ENCODE assay signal across 19 cellular contexts in the genomic region with DNA sequence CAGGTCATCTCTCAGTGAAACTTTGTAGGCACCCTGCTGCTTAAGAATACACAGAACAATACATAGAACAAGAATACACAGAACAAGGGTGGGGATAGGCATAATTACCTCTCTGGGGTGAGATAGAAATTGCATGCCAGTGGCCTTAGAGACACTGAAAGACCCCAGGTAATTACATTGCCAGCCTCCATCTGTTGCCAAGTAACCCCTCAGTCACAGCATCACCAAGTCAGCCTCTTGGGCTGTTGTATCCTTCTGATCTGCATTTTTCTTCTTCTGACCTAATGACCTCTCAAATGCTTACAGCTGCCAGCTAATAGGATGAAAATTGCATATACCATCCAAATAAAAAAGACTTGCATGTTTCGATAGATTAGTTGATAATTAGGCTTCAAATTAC.
DNase-seq lines count a peak whose midpoint lies in the region; ATAC-seq, FAIRE-seq and TF ChIP-seq lines count a peak whose summit lies in the region.
"Had no signal": no experiment of that assay in that cellular context is flagged by ENCODE, and none has a peak within 500 bp of the region (broad histone marks: within the 10 kb centered on the region; RNA-seq: fewer than 3 reads in every experiment).

No MANE protein-coding gene starts in this region.

- ATAC-seq in HG02870 (IDR thresholded peaks at IDR 0.05; ENCODE audit: unreplicated experiment) = no peak
- ATAC-seq: HCT116, T-helper 17 cell had no signal

- H3K9me3 Mint-ChIP-seq in astrocyte (ENCODE audit: unreplicated experiment) (no peaks in the 10 kb centered on the region), neural progenitor cell (no peaks in the 10 kb centered on the region)

- H3K4me2 ChIP-seq in GM23248 (ENCODE audit: unreplicated experiment) = peak overlapping the region; percentile 47
- peak overlapping the region; percentile 48 for H3K4me2 ChIP-seq in astrocyte (ENCODE audit: low read length)
- peak overlapping the region; percentile 63 for H3K4me2 ChIP-seq in neural progenitor cell

- 39 to 43% methylated on average over 1 of the region's 1 CpG for WGBS in GM23248 (ENCODE audit: low coverage in 1 of 2, low lambda C conversion rate in 2 of 2, missing lambda C conversion rate in 2 of 2), 2 experiments

- H3K36me3 Mint-ChIP-seq in astrocyte (ENCODE audit: low read depth, unreplicated experiment) (no peaks in the 10 kb centered on the region), neural progenitor cell (peaks cover 13% of the 10 kb centered on the region)

- no peaks in the 10 kb centered on the region for H3K36me3 ChIP-seq in GM23248 (ENCODE audit: low read depth)
- H3K36me3 ChIP-seq in astrocyte (ENCODE audit: insufficient read depth, low read length) = no peaks in the 10 kb centered on the region
- no peaks in the 10 kb centered on the region for H3K36me3 ChIP-seq in neural progenitor cell

- TF ChIP-seq CTCF in astrocyte (IDR thresholded peaks at IDR 0.05; ENCODE audit: insufficient read depth, low read depth, low read length) = no peak
- no peak for TF ChIP-seq CTCF in neural progenitor cell (IDR thresholded peaks at IDR 0.05)
- TF ChIP-seq CTCF in GM20000 (IDR thresholded peaks at IDR 0.05; ENCODE audit: extremely low read depth, missing control alignments) = no peak

- in situ Hi-C loops in GM23248 (cut with MboI) (no loop called here), KBM-7 (cut with MboI; ENCODE audit: low pct_unique_long_range_greater_than_20kb, low sequenced_read_pairs) (no loop called here)

- H4K20me1 ChIP-seq in GM23248 (ENCODE audit: insufficient read depth) (no peaks in the 10 kb centered on the region), astrocyte (ENCODE audit: insufficient read depth, low read length) (no peaks in the 10 kb centered on the region), neural progenitor cell (ENCODE audit: low read depth) (no peaks in the 10 kb centered on the region)

- H3K27ac ChIP-seq in GM23248 = no peak overlapping the region
- H3K27ac ChIP-seq in astrocyte (ENCODE audit: low read depth, low read length) = no peak overlapping the region
- peak overlapping the region; percentile 84 for H3K27ac ChIP-seq in neural progenitor cell

- H3K4me3 ChIP-seq in GM23248 = no peak overlapping the region
- no peak overlapping the region for H3K4me3 ChIP-seq in astrocyte (ENCODE audit: insufficient read depth, low read depth, low read length)
- H3K4me3 ChIP-seq in neural progenitor cell = peak overlapping the region; percentile 18

- no peak overlapping the region for H3K9ac ChIP-seq in GM23248
- no peak overlapping the region for H3K9ac ChIP-seq in astrocyte (ENCODE audit: low read length)
- H3K9ac ChIP-seq in neural progenitor cell = no peak overlapping the region

- H3K9me2 ChIP-seq in GM23248 (ENCODE audit: insufficient read depth) = no peaks in the 10 kb centered on the region

- H3K27ac Mint-ChIP-seq in astrocyte (ENCODE audit: unreplicated experiment) (peak overlapping the region; percentile 54), neural progenitor cell (peak overlapping the region; percentile 88)
- H3K27ac Mint-ChIP-seq: T-helper 17 cell had no signal

- H3K4me3 Mint-ChIP-seq in astrocyte (ENCODE audit: unreplicated experiment) (no peak overlapping the region), neural progenitor cell (no peak overlapping the region)
- H3K4me3 Mint-ChIP-seq: T-helper 17 cell had no signal

- H3K79me2 ChIP-seq in GM23248 (ENCODE audit: insufficient read depth) (no peaks in the 10 kb centered on the region), astrocyte (ENCODE audit: insufficient read depth, low read length) (no peaks in the 10 kb centered on the region), neural progenitor cell (ENCODE audit: low read depth) (no peaks in the 10 kb centered on the region)

- H3K9me3 ChIP-seq in GM23248 (ENCODE audit: low read depth) (no peaks in the 10 kb centered on the region), astrocyte (ENCODE audit: insufficient read depth, low read depth, low read length) (no peaks in the 10 kb centered on the region), neural progenitor cell (ENCODE audit: low read depth) (no peaks in the 10 kb centered on the region)
- H3K9me3 ChIP-seq: Caco-2 had no signal

- peaks cover 35% of the 10 kb centered on the region for H3K4me1 ChIP-seq in GM23248 (ENCODE audit: insufficient read depth)
- H3K4me1 ChIP-seq in astrocyte (ENCODE audit: insufficient read depth, low read length) = peaks cover 23% of the 10 kb centered on the region
- peaks cover 56% of the 10 kb centered on the region for H3K4me1 ChIP-seq in neural progenitor cell
- H3K4me1 ChIP-seq: Caco-2 had no signal

- H3K27me3 ChIP-seq in GM23248 (replicated peaks; ENCODE audit: insufficient read depth) = no peaks in the 10 kb centered on the region
- no peaks in the 10 kb centered on the region for H3K27me3 ChIP-seq in astrocyte (ENCODE audit: insufficient read depth, low read length)
- H3K27me3 ChIP-seq in neural progenitor cell = no peaks in the 10 kb centered on the region

- H3F3A ChIP-seq in GM23248 (ENCODE audit: insufficient read depth) (peaks cover 36% of the 10 kb centered on the region), neural progenitor cell (ENCODE audit: low read depth) (peaks cover 43% of the 10 kb centered on the region)

- H3K27me3 Mint-ChIP-seq in astrocyte (ENCODE audit: low read depth, unreplicated experiment) = peaks cover 3% of the 10 kb centered on the region
- no peaks in the 10 kb centered on the region for H3K27me3 Mint-ChIP-seq in neural progenitor cell (ENCODE audit: insufficient read depth, low read depth)

- DNase-seq in GM23248 (no peak), NCI-H146 treated with DMSO at 0.1 percent for 48 hours (lab: John Stamatoyannopoulos, UW; ENCODE audit: unreplicated experiment) (peak; percentile 31), astrocyte (ENCODE audit: low read depth) (no peak), neural progenitor cell (ENCODE audit: low spot score) (peak; percentile 71), anterior cingulate cortex (lab: John Stamatoyannopoulos, UW) (no peak), GM20000 (ENCODE audit: low spot score) (no peak), KBM-7 (no peak)
- DNase-seq: ACHN; AML-193; Caco-2; NCI-H1105 treated with DMSO at 0.1 percent for 48 hours; NCI-H2029; NCI-H510A treated with DMSO at 0.1 percent for 48 hours; NK-92 treated with Interleukin-12 subunit alpha and Interleukin-12 subunit beta, amount 100 ng/mL, for 24 hours; RPMI8226; SIG-M5; T-helper 17 cell had no signal

- H2AFZ ChIP-seq in GM23248 (no peak overlapping the region), astrocyte (ENCODE audit: low read depth, low read length) (no peak overlapping the region), neural progenitor cell (replicated peaks) (no peak overlapping the region)

- no peak for FAIRE-seq in astrocyte (lab: Jason Lieb, UNC)

- H3K4me1 Mint-ChIP-seq in astrocyte (ENCODE audit: low read depth, unreplicated experiment) (peaks cover 19% of the 10 kb centered on the region), neural progenitor cell (peaks cover 54% of the 10 kb centered on the region)
- H3K4me1 Mint-ChIP-seq: T-helper 17 cell had no signal

Comparison
In these comparisons a context has a peak if more than half of its experiments do, and no peak if none do; other contexts are left out.
1. DNase-seq: peak in NCI-H146 treated with DMSO at 0.1 percent for 48 hours (single experiment) and neural progenitor cell (single experiment); none in GM23248 (single experiment), astrocyte (single experiment), anterior cingulate cortex (0 of 58), GM20000 (single experiment) and KBM-7 (single experiment).
2. Peak in every context shown above with its lines, with median percentiles within 50 percentile points of each other: H3K4me2 ChIP-seq.